Comparison of ENCODE assay signal across 8 cellular contexts in the genomic region with DNA sequence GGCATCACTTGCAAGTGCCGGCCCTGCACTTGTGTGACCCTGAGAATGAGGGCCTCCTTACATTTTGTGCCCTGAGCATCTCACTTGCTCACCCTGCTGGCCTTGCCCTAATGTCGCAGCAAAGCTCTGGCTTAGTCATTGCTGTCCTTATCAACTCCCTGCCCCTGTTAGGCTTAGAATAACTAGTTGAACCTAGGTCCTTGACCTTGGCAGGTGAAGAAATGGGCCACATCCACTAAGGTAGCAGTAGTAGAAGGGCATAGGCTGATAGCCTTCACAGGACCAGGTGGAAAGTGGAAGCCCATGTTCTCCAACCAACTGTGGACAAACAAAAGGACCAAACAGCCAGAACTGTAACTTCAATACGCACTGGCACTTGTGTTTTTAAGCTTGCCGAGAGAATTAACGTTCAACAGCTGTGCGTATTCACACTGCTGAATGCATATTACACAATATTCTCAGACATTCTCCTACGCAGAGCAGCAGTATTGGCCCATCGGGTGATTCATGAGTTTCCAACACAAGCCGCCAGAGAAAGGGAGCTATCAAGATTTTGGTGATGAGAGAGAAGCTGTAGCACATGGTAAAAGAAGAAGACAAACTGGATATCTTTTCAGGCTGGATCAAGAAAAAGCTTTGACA. TPM values are rescaled to one million over a fixed set of nuclear protein-coding genes. Genes with fewer than 3 reads are reported as not detected.
DNase-seq lines count a peak whose midpoint lies in the region; ATAC-seq and TF ChIP-seq lines count a peak whose summit lies in the region.

No MANE protein-coding gene starts in this region.

- intact Hi-C loops in HCT116 (cut with micrococcal nuclease): loop anchor here (5.0 kb wide), 1 partner anchor 145 kb away; no protein-coding TSS in a partner anchor

- peaks cover 6% of the 10 kb centered on the region for H3K27me3 Mint-ChIP-seq in nephron (ENCODE audit: low read depth)

- no peaks in the 10 kb centered on the region for H4K20me1 ChIP-seq in HCT116 (ENCODE audit: insufficient read depth)

- H3K9me3 ChIP-seq in HCT116 (ENCODE audit: control insufficient read depth in 1 of 2, insufficient read depth in 1 of 2, low read depth in 1 of 2, low read length in 2 of 2) (no peaks in the 10 kb centered on the region), SJCRH30 (replicated peaks) (no peaks in the 10 kb centered on the region)

- no peak for TF ChIP-seq POLR2A in HCT116 (IDR thresholded peaks at IDR 0.05; ENCODE audit: borderline replicate concordance, extremely low read depth, insufficient read depth, insufficient read length)

- RAD21 ChIA-PET in HCT116 (lab: Charles Lee; ENCODE audit: low non-redundant PET in 1 of 2, low total read pairs in 2 of 2, uncharacterized antibody in 2 of 2, unreplicated experiment in 2 of 2): no interaction called here

- H3K27ac ChIP-seq in HCT116 (ENCODE audit: low read depth, low read length): no peak overlapping the region
- peak overlapping the region; percentile 33 for H3K27ac ChIP-seq in SJCRH30

- H3K4me3 ChIP-seq in HCT116 (replicated peaks in 1 of 2; ENCODE audit: low read depth in 1 of 2, low read length in 2 of 2) (no peak overlapping the region), SJCRH30 (no peak overlapping the region)

- no peak overlapping the region for H2AFZ ChIP-seq in HCT116 (ENCODE audit: low read depth, low read length, poor library complexity, severe bottlenecking)

- CTCF ChIA-PET in HCT116 (lab: Charles Lee): interaction anchor here (0.6 to 2.1 kb wide), 6 partner anchors 26 to 308 kb away, joined by 3 to 10 read pairs (median 4); no protein-coding TSS in a partner anchor

- H3K27me3 ChIP-seq in HCT116 (ENCODE audit: insufficient read depth, low read length) (no peaks in the 10 kb centered on the region), SJCRH30 (no peaks in the 10 kb centered on the region)

- BruUV-seq in HCT116 (replicated peaks; lab: Mats Ljungman, UMichigan): no TSS peak

- no peaks in the 10 kb centered on the region for H3K9me2 ChIP-seq in HCT116 (ENCODE audit: insufficient read depth)

- H3K4me1 ChIP-seq in HCT116 (ENCODE audit: control insufficient read depth in 1 of 2, insufficient read depth in 2 of 2, low read length in 2 of 2) (peaks cover 19 to 23% of the 10 kb centered on the region in 2 experiments), SJCRH30 (peaks cover 43% of the 10 kb centered on the region)

- POLR2A ChIA-PET in HCT116 (lab: Charles Lee): no interaction called here

- no peak overlapping the region for H3K4me2 ChIP-seq in HCT116 (ENCODE audit: low read length)

- H3K36me3 ChIP-seq in HCT116 (ENCODE audit: control insufficient read depth in 1 of 2, insufficient read depth in 2 of 2, low read length in 2 of 2) (no peaks in the 10 kb centered on the region), SJCRH30 (no peaks in the 10 kb centered on the region)

- no peaks in the 10 kb centered on the region for H3K79me2 ChIP-seq in HCT116 (ENCODE audit: insufficient read depth, low read length)

- TF ChIP-seq RAD21 in HCT116 (IDR thresholded peaks at IDR 0.05; ENCODE audit: low read depth): peak; percentile 51; the same call in 1 of the 2 replicates

- no peaks in the 10 kb centered on the region for H3K36me3 Mint-ChIP-seq in nephron (ENCODE audit: low read depth)

- H3K9me3 Mint-ChIP-seq in nephron: no peaks in the 10 kb centered on the region

- H3K9ac ChIP-seq in HCT116 (ENCODE audit: low read length): no peak overlapping the region

- peak; percentile 59 for ATAC-seq in HCT116
- ATAC-seq in HG03571 (IDR thresholded peaks at IDR 0.05; ENCODE audit: unreplicated experiment): no peak
- no peak for ATAC-seq in HG02588 (IDR thresholded peaks at IDR 0.05; ENCODE audit: unreplicated experiment)

- TF ChIP-seq CTCF in HCT116 (IDR thresholded peaks at IDR 0.05 in 2 of 3, conservative IDR thresholded peaks at IDR 0.05 in 1 of 3; ENCODE audit: borderline replicate concordance in 1 of 3, insufficient read depth in 1 of 3, low read depth in 2 of 3, low read length in 2 of 3) (peak; percentile 35 to 47 (median 41); a peak in 5 of 6 replicates), nephron (IDR thresholded peaks at IDR 0.05; ENCODE audit: unreplicated experiment in 3 of 3) (no peak)

- H3K4me1 Mint-ChIP-seq in nephron: peaks cover 41% of the 10 kb centered on the region

- no peak overlapping the region for H3K4me3 Mint-ChIP-seq in nephron

- H3K27ac Mint-ChIP-seq in nephron: peak overlapping the region; percentile 7 to 32 (median 11)

- peak; percentile 72 for DNase-seq in DMS 273 (lab: John Stamatoyannopoulos, UW; ENCODE audit: unreplicated experiment)
- DNase-seq in HCT116 (ENCODE audit: low read depth, low spot score): no peak
- peak; percentile 61 to 77 for DNase-seq in SJCRH30
- peak; percentile 55 for DNase-seq in dermis blood vessel endothelial cell
- DNase-seq in dedifferentiated amniotic fluid mesenchymal stem cell (ENCODE audit: extremely low spot score): no peak

TF ChIP-seq in HCT116, 20 proteins besides CTCF, POLR2A, EP300 and RAD21:
- TF ChIP-seq CBX3 (IDR thresholded peaks at IDR 0.05; ENCODE audit: low read depth) (no peak), JUND (IDR thresholded peaks at IDR 0.05) (no peak), ZFX (IDR thresholded peaks at IDR 0.05) (no peak), SIN3A (IDR thresholded peaks at IDR 0.05; ENCODE audit: low read depth) (no peak), FOSL1 (IDR thresholded peaks at IDR 0.05; ENCODE audit: low read depth) (no peak), POLR2AphosphoS5 (IDR thresholded peaks at IDR 0.05; ENCODE audit: low read depth, low read length) (no peak), REST (IDR thresholded peaks at IDR 0.05; ENCODE audit: low read depth) (no peak)
- TF ChIP-seq, protein P1, sequence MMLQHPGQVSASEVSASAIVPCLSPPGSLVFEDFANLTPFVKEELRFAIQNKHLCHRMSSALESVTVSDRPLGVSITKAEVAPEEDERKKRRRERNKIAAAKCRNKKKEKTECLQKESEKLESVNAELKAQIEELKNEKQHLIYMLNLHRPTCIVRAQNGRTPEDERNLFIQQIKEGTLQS (IDR thresholded peaks at IDR 0.05): no peak
- TF ChIP-seq, protein P2, sequence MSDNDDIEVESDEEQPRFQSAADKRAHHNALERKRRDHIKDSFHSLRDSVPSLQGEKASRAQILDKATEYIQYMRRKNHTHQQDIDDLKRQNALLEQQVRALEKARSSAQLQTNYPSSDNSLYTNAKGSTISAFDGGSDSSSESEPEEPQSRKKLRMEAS (IDR thresholded peaks at IDR 0.05): no peak

RNA-seq across cellular contexts. Expression of gene PTGFRN, which starts 27.7 kb away (rescaled TPM):
- total RNA-seq in HCT116 (2021; ENCODE audit: unreplicated experiment) (60.6 TPM), dermis blood vessel endothelial cell (71.8 and 76.4 TPM in 2 replicates)
- polyA plus RNA-seq in HCT116 (2012): 19.1 and 28.3 TPM in 2 replicates
- total RNA-seq in SJCRH30 (2014; rRNA removed; shearing (Covaris generic)): 146 and 148 TPM in 2 replicates

Comparison
In these comparisons a context has a peak if more than half of its experiments do, and no peak if none do; other contexts are left out.
1. DNase-seq: peak in DMS 273 (single experiment), SJCRH30 (2 of 2) and dermis blood vessel endothelial cell (single experiment); none in HCT116 (single experiment) and dedifferentiated amniotic fluid mesenchymal stem cell (single experiment).
2. CTCF ChIP-seq: peak in HCT116 (3 of 3); none in nephron (0 of 3).